ENCODE assay signal across 8 cellular contexts in the genomic region with DNA sequence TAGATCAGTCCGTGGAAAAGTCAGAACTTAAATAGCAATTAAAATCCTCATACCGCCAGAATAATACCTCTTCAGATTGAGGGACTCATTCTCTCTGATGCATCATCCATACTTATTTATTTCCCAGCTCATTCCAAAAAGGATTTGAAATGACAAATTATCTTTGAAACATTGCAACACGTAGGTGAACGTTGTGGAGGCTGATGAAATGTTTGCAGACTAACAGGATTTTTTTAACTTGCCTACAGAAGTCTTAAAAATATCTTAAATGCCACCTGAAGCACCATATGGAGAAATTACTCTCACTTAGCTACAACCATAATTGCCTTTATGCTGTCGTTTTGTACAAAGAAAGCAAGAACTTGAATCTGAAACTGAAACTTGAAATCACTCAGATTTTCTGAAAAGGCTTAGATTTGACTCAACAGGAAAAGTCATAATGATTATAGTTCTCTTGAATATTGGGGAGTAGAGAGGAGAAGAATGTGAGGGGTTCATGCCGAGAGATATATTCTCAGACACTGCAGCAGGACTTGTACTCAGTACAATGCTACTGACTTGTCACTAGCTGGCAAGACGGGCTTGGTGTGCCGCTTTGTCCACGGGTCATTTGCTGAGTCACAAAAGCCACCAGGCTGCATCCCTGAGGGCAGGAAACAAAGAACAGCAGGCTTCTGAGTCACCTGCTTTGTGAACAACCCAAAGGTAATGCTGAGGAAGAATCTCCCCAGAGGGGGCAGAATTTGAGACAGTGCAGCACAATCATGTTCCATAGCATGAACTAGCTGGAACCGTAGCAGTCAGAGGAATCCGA. TPM values are rescaled to one million over a fixed set of nuclear protein-coding genes. Genes with fewer than 3 reads are reported as not detected.
A peak's percentile ranks its signal among the peaks of the same experiment; 100 is the strongest.
DNase-seq lines count a peak whose midpoint lies in the region; ATAC-seq, FAIRE-seq and TF ChIP-seq lines count a peak whose summit lies in the region.

No MANE protein-coding gene starts in this region.

- H3K27ac ChIP-seq in A549, result peak overlapping the region; percentile 76
- H3K27ac ChIP-seq in esophagus muscularis mucosa (replicated peaks in 1 of 4), result no peak overlapping the region
- H3K27ac ChIP-seq in neuronal stem cell (replicated peaks; ENCODE audit: low read length), result peak overlapping the region; percentile 40
- no peak overlapping the region for H3K27ac ChIP-seq in upper lobe of left lung

- peaks cover 23% of the 10 kb centered on the region for H3K27me3 Mint-ChIP-seq in activated CD8-positive, alpha-beta memory T cell treated with anti-CD3 and anti-CD28 coated beads, Interleukin-2, amount 10 ng/mL, durations not matched to agents 7 days and 5 days

- DNase-seq in A549 (ENCODE audit: low read depth in 1 of 2, low spot score in 1 of 2) (peak; percentile 91 to 96), NCI-H510A treated with DMSO at 0.1 percent for 48 hours (lab: John Stamatoyannopoulos, UW) (peak; percentile 65), esophagus muscularis mucosa (ENCODE audit: extremely low spot score) (peak; percentile 89), neuronal stem cell (ENCODE audit: low spot score) (peak; percentile 65), upper lobe of left lung (peak in 1 of 2 donors; percentile 80)
- peak; percentile 76 for DNase-seq in activated CD8-positive, alpha-beta memory T cell treated with anti-CD3 and anti-CD28 coated beads, Interleukin-2, amount 10 ng/mL, durations not matched to agents 7 days and 5 days

- H3K23ac ChIP-seq in neuronal stem cell (ENCODE audit: low read depth, low read length, poor library complexity), result no peak overlapping the region

- intact Hi-C loops in esophagus muscularis mucosa (cut with DNase I), result no loop called here

- H3K4me1 ChIP-seq in A549 (peaks cover 31% of the 10 kb centered on the region), esophagus muscularis mucosa (peaks cover 0 to 4% (median 2%) of the 10 kb centered on the region in 4 donors), neuronal stem cell (ENCODE audit: control insufficient read depth in 2 of 2, insufficient read depth in 1 of 2, low read depth in 1 of 2, low read length in 2 of 2) (peaks cover 8 to 13% of the 10 kb centered on the region in 2 donors), upper lobe of left lung (no peaks in the 10 kb centered on the region)

- peak overlapping the region; percentile 80 for H3K4me2 ChIP-seq in A549
- H3K4me2 ChIP-seq in neuronal stem cell (ENCODE audit: insufficient read depth, low read length, poor library complexity, severe bottlenecking), result no peak overlapping the region

- CTCF ChIA-PET in A549 (lab: Yijun Ruan, JAX), result interaction anchor here (0.6 to 4.0 kb wide), 14 partner anchors 8 to 552 kb away, joined by 3 to 28 read pairs (median 4); no protein-coding TSS in a partner anchor
- CTCF ChIA-PET in activated CD8-positive, alpha-beta memory T cell treated with anti-CD3 and anti-CD28 coated beads, Interleukin-2, amount 10 ng/mL, durations not matched to agents 7 days and 5 days (lab: Charles Lee), result interaction anchor here (0.9 kb wide), 1 partner anchor 14 kb away, joined by 3 read pairs; no protein-coding TSS in a partner anchor

- no peak overlapping the region for H2BK15ac ChIP-seq in neuronal stem cell (ENCODE audit: low read length)

- no peaks in the 10 kb centered on the region for H3K9me3 Mint-ChIP-seq in activated CD8-positive, alpha-beta memory T cell treated with anti-CD3 and anti-CD28 coated beads, Interleukin-2, amount 10 ng/mL, durations not matched to agents 7 days and 5 days (ENCODE audit: low read depth)

- TF ChIP-seq EP300 in A549 (IDR thresholded peaks at IDR 0.05) (0 out of 5 replicates have a peak, but pooled peaks of 1 of the 2 experiments have one; percentile 12), esophagus muscularis mucosa (IDR thresholded peaks at IDR 0.05) (no peak), upper lobe of left lung (IDR thresholded peaks at IDR 0.05) (no peak)

- no peak overlapping the region for H2BK120ac ChIP-seq in neuronal stem cell (ENCODE audit: low read depth, low read length)

- POLR2A ChIA-PET in A549 (lab: Yijun Ruan, JAX), result no interaction called here

- no peak overlapping the region for H2BK12ac ChIP-seq in neuronal stem cell (ENCODE audit: low read length)

- peak; percentile 96 for ATAC-seq in A549
- ATAC-seq in GM18511 (IDR thresholded peaks at IDR 0.05; ENCODE audit: unreplicated experiment), result peak; percentile 88
- peak; percentile 84 for ATAC-seq in HG02981 (IDR thresholded peaks at IDR 0.05; ENCODE audit: unreplicated experiment)
- peak; percentile 93 for ATAC-seq in activated CD8-positive, alpha-beta memory T cell treated with anti-CD3 and anti-CD28 coated beads, Interleukin-2, amount 10 ng/mL, durations not matched to agents 7 days and 5 days
- ATAC-seq in upper lobe of left lung (ENCODE audit: low FRiP score in 2 of 2), result peak; percentile 65 to 78

- 6% methylated on average over 11 of the region's 11 CpGs for WGBS in A549 (ENCODE audit: missing lambda C conversion rate)
- WGBS in esophagus muscularis mucosa, result 43% methylated on average over 11 of the region's 11 CpGs
- WGBS in neuronal stem cell (ENCODE audit: extremely low coverage in 2 of 2, insufficient read length in 2 of 2, insufficient replicate concordance in 1 of 2), 2 donors, result no CpG with 5 or more reads among the region's 11 CpGs
- WGBS in upper lobe of left lung, 2 donors, result 41 to 44% methylated on average over 11 of the region's 11 CpGs

- H3K9me3 ChIP-seq in A549, result no peaks in the 10 kb centered on the region
- H3K9me3 ChIP-seq in esophagus muscularis mucosa, result no peaks in the 10 kb centered on the region
- no peaks in the 10 kb centered on the region for H3K9me3 ChIP-seq in neuronal stem cell (replicated peaks in 1 of 2; ENCODE audit: control insufficient read depth in 2 of 2, insufficient read depth in 1 of 2, low read depth in 1 of 2, low read length in 2 of 2)
- H3K9me3 ChIP-seq in upper lobe of left lung, result no peaks in the 10 kb centered on the region

- no peak overlapping the region for H3K14ac ChIP-seq in neuronal stem cell (ENCODE audit: low read length)

- TF ChIP-seq POLR2A in A549 (IDR thresholded peaks at IDR 0.05; ENCODE audit: low read length) (no peak), esophagus muscularis mucosa (IDR thresholded peaks at IDR 0.05; ENCODE audit: low read depth) (no peak), upper lobe of left lung (IDR thresholded peaks at IDR 0.05) (peak in 1 of 4 donors; percentile 13)

- H3K27ac Mint-ChIP-seq in activated CD8-positive, alpha-beta memory T cell treated with anti-CD3 and anti-CD28 coated beads, Interleukin-2, amount 10 ng/mL, durations not matched to agents 7 days and 5 days, result peak overlapping the region; percentile 79

- no peak overlapping the region for H3K18ac ChIP-seq in neuronal stem cell (ENCODE audit: low read length)

- H4K91ac ChIP-seq in neuronal stem cell (ENCODE audit: low read depth, low read length, poor library complexity), result no peak overlapping the region

- TF ChIP-seq CTCF in A549 (IDR thresholded peaks at IDR 0.05), result peak; percentile 51
- TF ChIP-seq CTCF in esophagus muscularis mucosa (IDR thresholded peaks at IDR 0.05), result no peak
- no peak for TF ChIP-seq CTCF in upper lobe of left lung (IDR thresholded peaks at IDR 0.05)

- H3K27me3 ChIP-seq in esophagus muscularis mucosa, result no peaks in the 10 kb centered on the region
- H3K27me3 ChIP-seq in neuronal stem cell (ENCODE audit: control insufficient read depth in 3 of 3, insufficient read depth in 3 of 3, low read depth in 1 of 3, low read length in 3 of 3), result no peaks in the 10 kb centered on the region
- H3K27me3 ChIP-seq in upper lobe of left lung, result no peaks in the 10 kb centered on the region

- no peaks in the 10 kb centered on the region for H3K36me3 Mint-ChIP-seq in activated CD8-positive, alpha-beta memory T cell treated with anti-CD3 and anti-CD28 coated beads, Interleukin-2, amount 10 ng/mL, durations not matched to agents 7 days and 5 days

- H2AFZ ChIP-seq in neuronal stem cell (ENCODE audit: low read length), result peak overlapping the region; percentile 75

- peak overlapping the region; percentile 66 for H3K4me3 Mint-ChIP-seq in activated CD8-positive, alpha-beta memory T cell treated with anti-CD3 and anti-CD28 coated beads, Interleukin-2, amount 10 ng/mL, durations not matched to agents 7 days and 5 days

- peaks cover 30% of the 10 kb centered on the region for H3K4me1 Mint-ChIP-seq in activated CD8-positive, alpha-beta memory T cell treated with anti-CD3 and anti-CD28 coated beads, Interleukin-2, amount 10 ng/mL, durations not matched to agents 7 days and 5 days

- no peak overlapping the region for H2AK5ac ChIP-seq in neuronal stem cell (ENCODE audit: low read depth, low read length)

- no peak overlapping the region for H3K9ac ChIP-seq in neuronal stem cell (ENCODE audit: low read depth, low read length, poor library complexity)

- H3K4me3 ChIP-seq in A549 (peak overlapping the region; percentile 26), esophagus muscularis mucosa (peak overlapping the region; percentile 7 to 30 (median 20)), neuronal stem cell (ENCODE audit: low read length in 2 of 2) (no peak overlapping the region), upper lobe of left lung (peak overlapping the region in 3 of 4 donors; percentile 2 to 28 (median 25))

- TF ChIP-seq RAD21 in A549 (conservative IDR thresholded peaks at IDR 0.05 in 1 of 2, IDR thresholded peaks at IDR 0.05 in 1 of 2), result peak; percentile 8 to 38; a peak in 2 of 5 replicates

- H3K79me1 ChIP-seq in neuronal stem cell (ENCODE audit: low read depth, low read length), result no peaks in the 10 kb centered on the region

- H2BK5ac ChIP-seq in neuronal stem cell (ENCODE audit: low read length), result no peak overlapping the region

- H4K8ac ChIP-seq in neuronal stem cell (ENCODE audit: low read depth, low read length), result no peak overlapping the region

- H3K4ac ChIP-seq in neuronal stem cell (ENCODE audit: low read length), result no peak overlapping the region

- FAIRE-seq in A549 (lab: Jason Lieb, UNC), result peak; percentile 99

- no peaks in the 10 kb centered on the region for H3K36me3 ChIP-seq in esophagus muscularis mucosa
- H3K36me3 ChIP-seq in neuronal stem cell (replicated peaks in 1 of 2; ENCODE audit: control insufficient read depth in 2 of 2, insufficient read depth in 2 of 2, low read length in 2 of 2), result no peaks in the 10 kb centered on the region
- H3K36me3 ChIP-seq in upper lobe of left lung, result no peaks in the 10 kb centered on the region

TF ChIP-seq in A549, 52 proteins besides CTCF, POLR2A, EP300 and RAD21 (continues in another document):
- peak; percentile 97 for TF ChIP-seq MAFK (IDR thresholded peaks at IDR 0.05; ENCODE audit: partially characterized antibody)

RNA-seq across cellular contexts. Expression of gene FMN1, which starts 7.1 kb away (rescaled TPM):
- polyA plus RNA-seq in A549 (2011; rRNA removed) (2.2 and 2.4 TPM in 2 replicates), A549 (2017; fragmentation: RNase III; extraction: RNeasy Plus Mini Kit Qiagen cat#74134 plus additional on column Dnase treatment) (0.45 to 0.61 TPM (median 0.53 TPM) in 3 replicates)
- polyA plus RNA-seq in A549 (2012; cell fraction: cytosol; rRNA removed), result 0.15 and 0.17 TPM in 2 replicates
- 0.11 and 0.23 TPM in 2 replicates for polyA plus RNA-seq in A549 (2012; cell fraction: nucleus; rRNA removed)
- 3.6 and 4.4 TPM in 2 replicates for polyA minus RNA-seq in A549 (2011; rRNA and poly(A)+ RNA removed)
- total RNA-seq in activated CD8-positive, alpha-beta memory T cell treated with anti-CD3 and anti-CD28 coated beads, Interleukin-2, amount 10 ng/mL, durations not matched to agents 7 days and 5 days, result not detected
- total RNA-seq in esophagus muscularis mucosa (10 to 100 TPM in 2 of 4 donors, 1 to 10 TPM in 2; 4.8 to 12.5 (median 8.6) TPM), upper lobe of left lung (100 to 1,000 TPM in 1 of 6 donors, 10 to 100 TPM in 5; 20.2 to 176 (median 53.8) TPM)
- 0.56 TPM for polyA plus RNA-seq in neuronal stem cell (2013, experiment 1 of 2)
- 0.39 TPM for polyA plus RNA-seq in neuronal stem cell (2013, experiment 2 of 2)

Comparison
In these comparisons a context has a peak if more than half of its experiments do, and no peak if none do; other contexts are left out.
1. H3K27ac ChIP-seq: peak in A549 (2 of 2) and neuronal stem cell (single experiment); none in esophagus muscularis mucosa (0 of 4) and upper lobe of left lung (0 of 4).
2. H3K4me3 ChIP-seq: peak in A549 (single experiment), esophagus muscularis mucosa (4 of 4) and upper lobe of left lung (3 of 4); none in neuronal stem cell (0 of 2).
3. RNA of gene FMN1, which starts 7.1 kb away (total RNA-seq): 20.2 to 176 TPM in upper lobe of left lung and 4.8 to 12.5 TPM in esophagus muscularis mucosa; not detected in activated CD8-positive, alpha-beta memory T cell treated with anti-CD3 and anti-CD28 coated beads, Interleukin-2, amount 10 ng/mL, durations not matched to agents 7 days and 5 days; every median in the first group is over 4 times any median in the second.
4. Peak in every context shown above with its lines, with median percentiles within 50 percentile points of each other: ATAC-seq.